19 cellular contexts compared by ENCODE assay signal in genomic region chr2:177740718-177741117, GRCh38.
"Had no signal": no experiment of that assay in that cellular context is flagged by ENCODE, and none has a peak within 500 bp of the region (broad histone marks: within the 10 kb centered on the region; RNA-seq: fewer than 3 reads in every experiment).

No MANE protein-coding gene starts in this region.

- DNase-seq: activated CD4-positive, alpha-beta T cell treated with anti-CD3 and anti-CD28 coated beads, Interleukin-2, amount 50 U/mL, for 4 hours; activated effector memory CD4-positive, alpha-beta T cell treated with Interleukin-2 at 50 U/mL for 16 hours; activated T-cell treated with anti-CD3 and anti-CD28 coated beads, Interleukin-2, amount 50 U/mL, for 24 hours; amygdala; cortex of kidney; effector CD8-positive, alpha-beta T cell; foreskin keratinocyte; head of caudate nucleus; islet precursor cell; left ventricle myocardium inferior; mesendoderm; ovary; stimulated activated CD4-positive, alpha-beta T cell treated with anti-CD3 and anti-CD28 coated beads, Interleukin-2, amount 100 ng/mL, for 48 hours; upper lobe of right lung had no signal

- H3K27me3 ChIP-seq: ovary, upper lobe of right lung had no signal

- H3K27ac ChIP-seq: foreskin keratinocyte, left ventricle myocardium inferior, ovary, upper lobe of right lung had no signal

- H3K4me1 ChIP-seq: foreskin keratinocyte, upper lobe of right lung had no signal

- H3K36me3 ChIP-seq: left ventricle myocardium inferior, ovary, upper lobe of right lung had no signal

- ATAC-seq: activated CD4-positive, CD25-positive, alpha-beta regulatory T cell treated with anti-CD3 and anti-CD28 coated beads, Interleukin-2, amount 50 U/mL, for 24 hours; foreskin keratinocyte; upper lobe of right lung had no signal

- H3K36me3 Mint-ChIP-seq: activated naive CD4-positive, alpha-beta T cell treated with anti-CD3 and anti-CD28 coated beads, Interleukin-2, amount 50 U/mL, for 24 hours; brain had no signal

- H3K4me1 Mint-ChIP-seq: activated naive CD4-positive, alpha-beta T cell treated with anti-CD3 and anti-CD28 coated beads, Interleukin-2, amount 50 U/mL, for 24 hours; brain; central memory CD8-positive, alpha-beta T cell had no signal

- H3K4me3 ChIP-seq: left ventricle myocardium inferior, ovary, upper lobe of right lung had no signal

- H3K27ac Mint-ChIP-seq: activated naive CD4-positive, alpha-beta T cell treated with anti-CD3 and anti-CD28 coated beads, Interleukin-2, amount 50 U/mL, for 24 hours; activated T-cell treated with anti-CD3 and anti-CD28 coated beads, Interleukin-2, amount 50 U/mL, for 24 hours; stimulated activated naive CD8-positive, alpha-beta T cell treated with anti-CD3 and anti-CD28 coated beads, Interleukin-15, Interleukin-2, amounts not matched to agents 100 ng/mL and 50 ng/mL, for 24 hours had no signal

- H3K9me3 ChIP-seq: left ventricle myocardium inferior, ovary, upper lobe of right lung had no signal

- H3K4me3 Mint-ChIP-seq: activated naive CD4-positive, alpha-beta T cell treated with anti-CD3 and anti-CD28 coated beads, Interleukin-2, amount 50 U/mL, for 24 hours; activated T-cell treated with anti-CD3 and anti-CD28 coated beads, Interleukin-2, amount 50 U/mL, for 24 hours; brain; central memory CD8-positive, alpha-beta T cell; stimulated activated naive CD8-positive, alpha-beta T cell treated with anti-CD3 and anti-CD28 coated beads, Interleukin-15, Interleukin-2, amounts not matched to agents 100 ng/mL and 50 ng/mL, for 24 hours had no signal

- H3K9me3 Mint-ChIP-seq: activated naive CD4-positive, alpha-beta T cell treated with anti-CD3 and anti-CD28 coated beads, Interleukin-2, amount 50 U/mL, for 24 hours; activated T-cell treated with anti-CD3 and anti-CD28 coated beads, Interleukin-2, amount 50 U/mL, for 24 hours; central memory CD8-positive, alpha-beta T cell; stimulated activated naive CD8-positive, alpha-beta T cell treated with anti-CD3 and anti-CD28 coated beads, Interleukin-15, Interleukin-2, amounts not matched to agents 100 ng/mL and 50 ng/mL, for 24 hours had no signal
